In the genomic region with DNA sequence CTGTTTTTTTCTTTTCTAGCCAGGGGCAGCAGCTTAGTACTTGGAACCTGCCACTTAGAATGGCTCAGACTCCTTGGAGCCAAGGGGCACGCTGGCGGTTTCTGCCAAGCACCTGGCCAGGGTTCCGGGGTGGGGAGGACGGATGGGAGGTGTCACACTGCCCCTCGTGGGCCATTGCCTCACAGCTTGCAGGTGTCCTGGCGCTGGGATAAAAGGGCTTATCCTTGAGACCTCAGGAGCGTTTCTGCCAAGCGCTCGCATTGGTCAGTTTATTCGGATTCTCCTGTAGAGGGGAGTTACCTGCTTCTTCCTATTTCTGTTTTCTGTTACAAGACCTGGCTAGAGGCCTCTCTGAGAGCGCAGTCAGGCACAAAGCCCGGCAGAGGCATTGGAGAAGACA, we compare ENCODE assay signal across 26 cellular contexts.
A peak's percentile ranks its signal among the peaks of the same experiment; 100 is the strongest.
DNase-seq lines count a peak whose midpoint lies in the region; ATAC-seq, FAIRE-seq and TF ChIP-seq lines count a peak whose summit lies in the region.
"Had no signal": no experiment of that assay in that cellular context is flagged by ENCODE, and none has a peak within 500 bp of the region (broad histone marks: within the 10 kb centered on the region; RNA-seq: fewer than 3 reads in every experiment).

No MANE protein-coding gene starts in this region.

- H4K20me1 ChIP-seq in GM23338 (replicated peaks; ENCODE audit: insufficient read depth), result 0 out of 2 replicates have a peak, but pooled peaks cover 3% of the 10 kb centered on the region

- H3K36me3 ChIP-seq in GM23338 (ENCODE audit: insufficient read depth), result no peaks in the 10 kb centered on the region
- peaks cover 45% of the 10 kb centered on the region for H3K36me3 ChIP-seq in WERI-Rb-1
- H3K36me3 ChIP-seq in skeletal muscle tissue (ENCODE audit: control insufficient read depth in 3 of 3, insufficient read depth in 3 of 3, low read length in 3 of 3), result no peaks in the 10 kb centered on the region
- H3K36me3 ChIP-seq in left ventricle myocardium inferior, result no peaks in the 10 kb centered on the region
- no peaks in the 10 kb centered on the region for H3K36me3 ChIP-seq in colonic mucosa
- H3K36me3 ChIP-seq: HAP-1, vagina had no signal

- H3K4me1 ChIP-seq in GM23338 (ENCODE audit: insufficient read depth) (no peaks in the 10 kb centered on the region), skeletal muscle tissue (ENCODE audit: control insufficient read depth in 3 of 3, insufficient read depth in 3 of 3, low read length in 3 of 3) (peaks cover 51 to 76% (median 68%) of the 10 kb centered on the region in 3 donors), left ventricle myocardium inferior (peaks cover 58% of the 10 kb centered on the region), colonic mucosa (no peaks in the 10 kb centered on the region)
- H3K4me1 ChIP-seq: vagina had no signal

- no peak overlapping the region for H2AFZ ChIP-seq in GM23338
- H2AFZ ChIP-seq: PC-9 had no signal

- intact Hi-C loops in left ventricle myocardium inferior (cut with micrococcal nuclease), result no loop called here
- intact Hi-C loops in colonic mucosa (cut with DNase I), result no loop called here

- H3K9me3 ChIP-seq in WERI-Rb-1 (ENCODE audit: severe bottlenecking) (no peaks in the 10 kb centered on the region), skeletal muscle tissue (ENCODE audit: control insufficient read depth in 3 of 3, low read length in 3 of 3) (no peaks in the 10 kb centered on the region), left ventricle myocardium inferior (replicated peaks) (no peaks in the 10 kb centered on the region), colonic mucosa (no peaks in the 10 kb centered on the region)
- H3K9me3 ChIP-seq: HAP-1, testis, vagina had no signal

- DNase-seq in GM23338 (ENCODE audit: low spot score) (peak; percentile 40), WERI-Rb-1 (peak; percentile 91), islet precursor cell (peak; percentile 52), left ventricle myocardium inferior (no peak), SW 1271 (lab: John Stamatoyannopoulos, UW) (no peak), colonic mucosa (no peak), HTR-8/SVneo (ENCODE audit: insufficient read length, low spot score) (no peak)
- DNase-seq: activated CD4-positive, alpha-beta T cell treated with anti-CD3 and anti-CD28 coated beads for 1 hour; activated CD8-positive, alpha-beta T cell treated with anti-CD3 and anti-CD28 coated beads for 36 hours; activated naive CD4-positive, alpha-beta T cell treated with anti-CD3 and anti-CD28 coated beads for 36 hours; IMR-90; kidney; NCI-H1092 treated with DMSO at 0.1 percent for 48 hours; NCI-H2029 treated with DMSO at 0.1 percent for 48 hours; NCI-H510A; SHP77 treated with DMSO at 0.1 percent for 48 hours; stimulated activated CD4-positive, alpha-beta T cell treated with anti-CD3 and anti-CD28 coated beads, Interleukin-2, amount 100 ng/mL, for 48 hours; stimulated activated naive CD4-positive, alpha-beta T cell; testis had no signal

- FAIRE-seq in HTR-8/SVneo (lab: Jason Lieb, UNC), result no peak
- FAIRE-seq: GM12892, kidney had no signal

- H3K9ac ChIP-seq in skeletal muscle tissue (ENCODE audit: low read depth in 1 of 3, low read length in 3 of 3) (peak overlapping the region in 2 of 3 donors; percentile 8 to 60), colonic mucosa (ENCODE audit: low read depth in 2 of 2, low read length in 2 of 2) (no peak overlapping the region)

- H3K79me2 ChIP-seq in GM23338 (replicated peaks; ENCODE audit: insufficient read depth), result no peaks in the 10 kb centered on the region; the same call in 1 of the 2 replicates

- TF ChIP-seq CTCF in GM23338 (conservative IDR thresholded peaks at IDR 0.05; ENCODE audit: low read depth in 2 of 2), result peak in 1 of 2 experiments; percentile 28; a peak in 1 of 4 replicates
- peak; percentile 70 for TF ChIP-seq CTCF in WERI-Rb-1 (IDR thresholded peaks at IDR 0.05; ENCODE audit: low read depth, low read length)
- no peak for TF ChIP-seq CTCF in left ventricle myocardium inferior (IDR thresholded peaks at IDR 0.05; ENCODE audit: borderline replicate concordance)
- no peak for TF ChIP-seq CTCF in colonic mucosa (IDR thresholded peaks at IDR 0.05)

- H3K4me3 ChIP-seq in GM23338 (no peak overlapping the region), WERI-Rb-1 (ENCODE audit: low read depth, low read length) (no peak overlapping the region), skeletal muscle tissue (ENCODE audit: low read length in 3 of 3) (peak overlapping the region in 2 of 3 donors; percentile 12 to 22), left ventricle myocardium inferior (no peak overlapping the region), colonic mucosa (no peak overlapping the region)
- H3K4me3 ChIP-seq: HAP-1, lung, PC-9, testis, vagina had no signal

- no peak overlapping the region for H3K4me2 ChIP-seq in GM23338
- H3K4me2 ChIP-seq: PC-9 had no signal

- H3K36me3 Mint-ChIP-seq in GM23338 (ENCODE audit: low read depth), result no peaks in the 10 kb centered on the region

- H3K4me1 Mint-ChIP-seq in GM23338, result peaks cover 27% of the 10 kb centered on the region

- no peak overlapping the region for H3K27ac ChIP-seq in GM23338 (ENCODE audit: low read depth)
- H3K27ac ChIP-seq in WERI-Rb-1, result peak overlapping the region; percentile 61
- H3K27ac ChIP-seq in skeletal muscle tissue (ENCODE audit: low read depth, low read length), result peak overlapping the region; percentile 26
- H3K27ac ChIP-seq in left ventricle myocardium inferior (replicated peaks), result no peak overlapping the region
- H3K27ac ChIP-seq in colonic mucosa, result no peak overlapping the region
- H3K27ac ChIP-seq: C4-2B, PC-9, testis, vagina had no signal

- H3K27ac Mint-ChIP-seq in GM23338, result no peak overlapping the region
- H3K27ac Mint-ChIP-seq: activated CD8-positive, alpha-beta T cell treated with anti-CD3 and anti-CD28 coated beads for 36 hours; activated naive CD4-positive, alpha-beta T cell treated with anti-CD3 and anti-CD28 coated beads for 36 hours had no signal

- H3K4me3 Mint-ChIP-seq in GM23338, result no peak overlapping the region
- H3K4me3 Mint-ChIP-seq: activated CD8-positive, alpha-beta T cell treated with anti-CD3 and anti-CD28 coated beads for 36 hours; activated naive CD4-positive, alpha-beta T cell treated with anti-CD3 and anti-CD28 coated beads for 36 hours had no signal

- H3K9me3 Mint-ChIP-seq in GM23338, result no peaks in the 10 kb centered on the region; the same call in 2 of the 3 replicates
- H3K9me3 Mint-ChIP-seq: activated CD8-positive, alpha-beta T cell treated with anti-CD3 and anti-CD28 coated beads for 36 hours; activated naive CD4-positive, alpha-beta T cell treated with anti-CD3 and anti-CD28 coated beads for 36 hours had no signal

- peaks cover 6% of the 10 kb centered on the region for H3K27me3 Mint-ChIP-seq in GM23338 (ENCODE audit: insufficient read depth, low read depth, poor library complexity)
- H3K27me3 Mint-ChIP-seq: activated CD8-positive, alpha-beta T cell treated with anti-CD3 and anti-CD28 coated beads for 36 hours had no signal

- no peaks in the 10 kb centered on the region for H3K9me2 ChIP-seq in GM23338 (ENCODE audit: insufficient read depth)

- no peaks in the 10 kb centered on the region for H3F3A ChIP-seq in GM23338 (replicated peaks; ENCODE audit: low read depth)

- peak; percentile 70 for ATAC-seq in GM23338
- ATAC-seq: activated CD8-positive, alpha-beta T cell treated with anti-CD3 and anti-CD28 coated beads for 36 hours had no signal

- H3K27me3 ChIP-seq in GM23338 (ENCODE audit: insufficient read depth), result no peaks in the 10 kb centered on the region
- no peaks in the 10 kb centered on the region for H3K27me3 ChIP-seq in WERI-Rb-1 (ENCODE audit: insufficient read depth, low read depth, severe bottlenecking)
- no peaks in the 10 kb centered on the region for H3K27me3 ChIP-seq in skeletal muscle tissue (ENCODE audit: control insufficient read depth in 3 of 3, insufficient read depth in 3 of 3, low read length in 3 of 3)
- H3K27me3 ChIP-seq in left ventricle myocardium inferior (ENCODE audit: low read depth), result no peaks in the 10 kb centered on the region
- no peaks in the 10 kb centered on the region for H3K27me3 ChIP-seq in colonic mucosa
- H3K27me3 ChIP-seq: testis, vagina had no signal

TF ChIP-seq in GM23338, 12 proteins besides CTCF, POLR2A, EP300 and RAD21:
- no peak for TF ChIP-seq EZH2 (IDR thresholded peaks at IDR 0.05; ENCODE audit: low read depth, unreplicated experiment)

Comparison
In these comparisons a context has a peak if more than half of its experiments do, and no peak if none do; other contexts are left out.
1. DNase-seq: peak in GM23338 (single experiment), WERI-Rb-1 (single experiment) and islet precursor cell (single experiment); none in left ventricle myocardium inferior (single experiment), SW 1271 (0 of 2), colonic mucosa (single experiment) and HTR-8/SVneo (single experiment).
2. H3K27ac ChIP-seq: peak in WERI-Rb-1 (single experiment) and skeletal muscle tissue (single experiment); none in GM23338 (single experiment), left ventricle myocardium inferior (single experiment) and colonic mucosa (single experiment).
3. H3K4me3 ChIP-seq: peak in skeletal muscle tissue (2 of 3); none in GM23338 (single experiment), WERI-Rb-1 (single experiment), left ventricle myocardium inferior (single experiment) and colonic mucosa (single experiment).
4. H3K9ac ChIP-seq: peak in skeletal muscle tissue (2 of 3); none in colonic mucosa (0 of 2).